1 cellular context compared by ENCODE assay signal in the genomic region with DNA sequence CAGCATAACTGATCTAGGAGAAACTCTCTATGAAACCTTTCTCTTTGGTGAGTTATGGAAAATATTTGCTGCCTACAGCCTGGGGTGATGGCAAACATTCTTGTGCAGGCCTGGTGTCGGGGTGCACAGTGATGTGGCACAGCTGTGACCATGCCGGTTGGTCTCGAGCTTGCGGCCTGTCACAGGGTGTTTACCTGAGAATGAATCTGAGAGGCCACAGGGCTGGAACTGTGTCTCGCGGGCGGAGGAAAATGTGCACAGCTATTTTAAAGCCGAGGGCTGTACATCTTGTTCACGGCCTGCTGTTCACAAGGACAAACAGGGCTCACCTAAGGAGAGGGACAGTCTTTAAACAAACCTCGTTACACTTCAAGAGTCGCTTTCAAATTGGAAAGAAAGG.
TF ChIP-seq lines count a peak whose summit lies in the region.

No MANE protein-coding gene starts in this region.

TF ChIP-seq in H1, 55 proteins besides CTCF, POLR2A, EP300 and RAD21 (continued from another document):
- TF ChIP-seq SUZ12 (IDR thresholded peaks at IDR 0.05; ENCODE audit: low read length) = no peak
